ENCODE assay signal across 13 cellular contexts in the genomic region with DNA sequence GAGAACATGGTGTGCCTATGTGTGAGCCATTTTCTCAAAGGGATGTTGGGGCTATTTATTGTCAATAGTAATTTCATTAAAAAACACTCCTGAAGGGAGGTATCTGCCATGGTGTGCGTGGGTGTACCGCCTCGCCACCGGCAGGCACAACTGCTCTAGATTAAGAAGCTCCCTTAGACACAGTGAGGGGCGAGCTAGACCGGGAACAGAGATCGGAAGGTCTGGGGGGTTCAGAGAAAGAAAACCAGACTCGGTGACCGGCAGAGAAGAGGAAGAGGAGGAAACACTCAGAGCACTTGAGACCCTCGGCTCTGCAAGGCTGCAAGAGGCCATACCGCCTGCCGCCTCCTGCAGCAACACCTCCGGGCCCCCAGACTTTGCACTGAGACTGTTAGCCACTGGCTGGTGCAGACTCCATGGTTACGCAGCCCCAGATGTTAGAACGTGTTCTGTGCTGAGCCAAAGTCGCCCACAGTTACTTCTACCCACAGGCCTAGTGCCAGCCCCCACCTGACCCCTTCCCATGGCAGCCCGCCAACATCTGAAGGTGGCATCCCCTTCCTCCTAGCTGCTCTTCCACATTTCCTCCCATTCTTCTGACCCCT.
"Had no signal": no experiment of that assay in that cellular context is flagged by ENCODE, and none has a peak within 500 bp of the region (broad histone marks: within the 10 kb centered on the region; RNA-seq: fewer than 3 reads in every experiment).

No MANE protein-coding gene starts in this region.

- H3K27ac ChIP-seq: left ventricle myocardium inferior, lower lobe of right lung, parathyroid adenoma, testis had no signal

- H3K27ac Mint-ChIP-seq: memory B cell; nephron; stimulated activated naive B cell treated with anti-CD40 and anti-IgM and Interleukin-4, amounts not matched to agents 10 μg/mL and 1 μg/mL and 100 μg/mL, for 72 hours; stimulated activated naive CD8-positive, alpha-beta T cell treated with anti-CD3 and anti-CD28 coated beads, Interleukin-15, amount 100 ng/mL, for 72 hours had no signal

- H3K4me1 ChIP-seq: parathyroid adenoma, testis had no signal

- DNase-seq: cortex of kidney; effector memory CD4-positive, alpha-beta T cell; heart right ventricle; left ventricle myocardium inferior; lower lobe of right lung; stimulated activated CD4-positive, alpha-beta T cell treated with anti-CD3 and anti-CD28 coated beads, Interleukin-2, amount 100 ng/mL, for 24 hours; stimulated activated CD4-positive, alpha-beta T cell treated with anti-CD3 and anti-CD28 coated beads, Interleukin-4, amount 100 ng/mL, for 4 hours; stimulated activated naive B cell treated with anti-CD40 and anti-IgM and Interleukin-4, amounts not matched to agents 10 μg/mL and 1 μg/mL and 100 μg/mL, for 72 hours; stimulated activated naive CD8-positive, alpha-beta T cell treated with anti-CD3 and anti-CD28 coated beads, Interleukin-15, amount 100 ng/mL, for 72 hours; testis had no signal

- H3K9me3 ChIP-seq: left ventricle myocardium inferior, testis had no signal

- H3K9me3 Mint-ChIP-seq: memory B cell; stimulated activated naive CD8-positive, alpha-beta T cell treated with anti-CD3 and anti-CD28 coated beads, Interleukin-15, amount 100 ng/mL, for 72 hours had no signal

- H3K4me3 Mint-ChIP-seq: memory B cell; nephron; stimulated activated naive B cell treated with anti-CD40 and anti-IgM and Interleukin-4, amounts not matched to agents 10 μg/mL and 1 μg/mL and 100 μg/mL, for 72 hours; stimulated activated naive CD8-positive, alpha-beta T cell treated with anti-CD3 and anti-CD28 coated beads, Interleukin-15, amount 100 ng/mL, for 72 hours had no signal

- H3K27me3 Mint-ChIP-seq: memory B cell had no signal

- H3K4me3 ChIP-seq: heart right ventricle, left ventricle myocardium inferior, lower lobe of right lung, testis had no signal

- H3K27me3 ChIP-seq: heart right ventricle, testis had no signal
